22 cellular contexts compared by ENCODE assay signal in genomic region chr9:123194023-123194422, GRCh38.
"Had no signal": no experiment of that assay in that cellular context is flagged by ENCODE, and none has a peak within 500 bp of the region (broad histone marks: within the 10 kb centered on the region; RNA-seq: fewer than 3 reads in every experiment).

No MANE protein-coding gene starts in this region.

- H3K9me3 ChIP-seq: left ventricle myocardium inferior, ovary, right atrium auricular region, right lobe of liver, tibial nerve, uterus had no signal

- H3K27me3 ChIP-seq: hepatocyte, ovary, right atrium auricular region, right lobe of liver, tibial nerve, uterus had no signal

- H2AFZ ChIP-seq: hepatocyte had no signal

- H3K27ac ChIP-seq: hepatocyte, left ventricle myocardium inferior, ovary, right atrium auricular region, right lobe of liver, tibial nerve, uterus had no signal

- H3K27me3 Mint-ChIP-seq: progenitor cell of endocrine pancreas; stimulated activated memory B cell treated with anti-CD40 and anti-IgM and Interleukin-4, amounts not matched to agents 10 μg/mL and 1 μg/mL and 100 μg/mL, for 72 hours; stimulated activated naive CD8-positive, alpha-beta T cell treated with anti-CD3 and anti-CD28 coated beads, Interleukin-15, amount 100 ng/mL, for 72 hours; type B pancreatic cell had no signal

- H3K4me3 Mint-ChIP-seq: natural killer cell; stimulated activated memory B cell treated with anti-CD40 and anti-IgM and Interleukin-4, amounts not matched to agents 10 μg/mL and 1 μg/mL and 100 μg/mL, for 72 hours; stimulated activated naive CD8-positive, alpha-beta T cell treated with anti-CD3 and anti-CD28 coated beads, Interleukin-15, amount 100 ng/mL, for 72 hours; type B pancreatic cell had no signal

- ATAC-seq: natural killer cell; right lobe of liver; stimulated activated memory B cell treated with anti-CD40 and anti-IgM and Interleukin-4, amounts not matched to agents 10 μg/mL and 1 μg/mL and 100 μg/mL, for 72 hours; stimulated activated naive CD8-positive, alpha-beta T cell treated with anti-CD3 and anti-CD28 coated beads, Interleukin-15, amount 100 ng/mL, for 72 hours had no signal

- H3K27ac Mint-ChIP-seq: natural killer cell; progenitor cell of endocrine pancreas; stimulated activated memory B cell treated with anti-CD40 and anti-IgM and Interleukin-4, amounts not matched to agents 10 μg/mL and 1 μg/mL and 100 μg/mL, for 72 hours; stimulated activated naive CD8-positive, alpha-beta T cell treated with anti-CD3 and anti-CD28 coated beads, Interleukin-15, amount 100 ng/mL, for 72 hours; type B pancreatic cell had no signal

- DNase-seq: islet precursor cell; left ventricle myocardium inferior; midbrain; natural killer cell; ovary; right lobe of liver; stimulated activated CD4-positive, alpha-beta T cell treated with anti-CD3 and anti-CD28 coated beads, Interleukin-1b, Interleukin-23, amount 100 ng/mL, for 48 hours; stimulated activated CD4-positive, alpha-beta T cell treated with anti-CD3 and anti-CD28 coated beads, Interleukin-2, amount 100 ng/mL, for 48 hours; stimulated activated CD4-positive, alpha-beta T cell treated with anti-CD3 and anti-CD28 coated beads, Interleukin-4, amount 100 ng/mL, for 4 hours; stimulated activated CD8-positive, alpha-beta memory T cell treated with anti-CD3 and anti-CD28 coated beads, Interleukin-4, amount 100 ng/mL, for 48 hours; stimulated activated naive CD4-positive, alpha-beta T cell treated with Interleukin-2 at 50 U/mL for 16 hours; stimulated activated naive CD8-positive, alpha-beta T cell treated with anti-CD3 and anti-CD28 coated beads, Interleukin-15, amount 100 ng/mL, for 72 hours; substantia nigra; uterus had no signal

- H3K4me3 ChIP-seq: hepatocyte, left ventricle myocardium inferior, lung, ovary, right atrium auricular region, right lobe of liver, smooth muscle cell, tibial nerve, uterus had no signal

- H3K4me1 ChIP-seq: left ventricle myocardium inferior, right atrium auricular region, right lobe of liver, tibial nerve, uterus had no signal

- H3K9me3 Mint-ChIP-seq: natural killer cell, type B pancreatic cell had no signal

- H3K4me2 ChIP-seq: hepatocyte, smooth muscle cell had no signal

- H3K36me3 ChIP-seq: left ventricle myocardium inferior, ovary, right atrium auricular region, right lobe of liver, tibial nerve, uterus had no signal

- H3K4me1 Mint-ChIP-seq: natural killer cell; stimulated activated memory B cell treated with anti-CD40 and anti-IgM and Interleukin-4, amounts not matched to agents 10 μg/mL and 1 μg/mL and 100 μg/mL, for 72 hours; stimulated activated naive CD8-positive, alpha-beta T cell treated with anti-CD3 and anti-CD28 coated beads, Interleukin-15, amount 100 ng/mL, for 72 hours had no signal

- H3K36me3 Mint-ChIP-seq: natural killer cell had no signal
